9 cellular contexts compared by ENCODE assay signal in genomic region chr9:15606667-15607472, GRCh38. TPM values are rescaled to one million over a fixed set of nuclear protein-coding genes. Genes with fewer than 3 reads are reported as not detected.
DNase-seq lines count a peak whose midpoint lies in the region; ATAC-seq, FAIRE-seq and TF ChIP-seq lines count a peak whose summit lies in the region.
"Had no signal": no experiment of that assay in that cellular context is flagged by ENCODE, and none has a peak within 500 bp of the region (broad histone marks: within the 10 kb centered on the region; RNA-seq: fewer than 3 reads in every experiment).

No MANE protein-coding gene starts in this region.

- no peak for TF ChIP-seq POLR2A in HCT116 (IDR thresholded peaks at IDR 0.05; ENCODE audit: borderline replicate concordance, extremely low read depth, insufficient read depth, insufficient read length)
- no peak for TF ChIP-seq POLR2A in HepG2 (IDR thresholded peaks at IDR 0.05; ENCODE audit: insufficient read depth in 1 of 2, low read depth in 2 of 2, low read length in 2 of 2)

- H3K9ac ChIP-seq in HCT116 (ENCODE audit: low read length) (no peak overlapping the region), HepG2 (ENCODE audit: insufficient read depth, low read depth, low read length) (no peak overlapping the region)

- POLR2A ChIA-PET in HCT116 (lab: Charles Lee): no interaction called here
- POLR2A ChIA-PET in HepG2 (lab: Yijun Ruan, JAX): interaction anchor here (0.7 kb wide), 1 partner anchor 54 kb away, joined by 3 read pairs; the partner anchor contains the start of gene CCDC171

- H4K20me1 ChIP-seq in HCT116 (ENCODE audit: insufficient read depth): no peaks in the 10 kb centered on the region
- H4K20me1 ChIP-seq in HepG2 (ENCODE audit: insufficient read depth, low read length): no peaks in the 10 kb centered on the region

- RAD21 ChIA-PET in HCT116 (lab: Charles Lee; ENCODE audit: low non-redundant PET in 1 of 2, low total read pairs in 2 of 2, uncharacterized antibody in 2 of 2, unreplicated experiment in 2 of 2): interaction anchor here (0.9 to 1.0 kb wide), 2 partner anchors 54 kb away, joined by 3 to 9 read pairs; partner anchors contain the start of gene CCDC171 (in 2 of the 2)

- peak; percentile 65 for TF ChIP-seq RAD21 in HCT116 (IDR thresholded peaks at IDR 0.05; ENCODE audit: low read depth)
- no peak for TF ChIP-seq RAD21 in HepG2 (CRISPR knock-in tag; IDR thresholded peaks at IDR 0.05)

- peak; percentile 47 to 71 (median 57); a peak in 4 of 6 replicates for TF ChIP-seq CTCF in HCT116 (IDR thresholded peaks at IDR 0.05 in 2 of 3, conservative IDR thresholded peaks at IDR 0.05 in 1 of 3; ENCODE audit: borderline replicate concordance in 1 of 3, insufficient read depth in 1 of 3, low read depth in 2 of 3, low read length in 2 of 3)
- TF ChIP-seq CTCF in HepG2 (CRISPR knock-in tag; IDR thresholded peaks at IDR 0.05): peak; percentile 53

- H3K4me1 ChIP-seq in HCT116 (ENCODE audit: control insufficient read depth in 1 of 2, insufficient read depth in 2 of 2, low read length in 2 of 2) (no peaks in the 10 kb centered on the region), HepG2 (ENCODE audit: insufficient read depth, low read length) (no peaks in the 10 kb centered on the region)

- no peak overlapping the region for H3K27ac ChIP-seq in HCT116 (ENCODE audit: low read depth, low read length)
- no peak overlapping the region for H3K27ac ChIP-seq in HepG2 (ENCODE audit: extremely low read length, insufficient read depth, low read length)
- H3K27ac ChIP-seq: skin epidermis had no signal

- H3K27me3 ChIP-seq in HCT116 (ENCODE audit: insufficient read depth, low read length): no peaks in the 10 kb centered on the region
- H3K27me3 ChIP-seq in HepG2 (ENCODE audit: control insufficient read depth in 1 of 2, insufficient read depth in 2 of 2, low read length in 2 of 2): no peaks in the 10 kb centered on the region

- FAIRE-seq in HepG2 (lab: Jason Lieb, UNC): no peak

- H3K4me2 ChIP-seq in HCT116 (ENCODE audit: low read length): no peak overlapping the region
- no peak overlapping the region for H3K4me2 ChIP-seq in HepG2 (ENCODE audit: low read depth, low read length)

- H3K79me2 ChIP-seq in HCT116 (ENCODE audit: insufficient read depth, low read length) (no peaks in the 10 kb centered on the region), HepG2 (ENCODE audit: insufficient read depth, low read length) (no peaks in the 10 kb centered on the region)

- H3K9me3 ChIP-seq in HCT116 (ENCODE audit: control insufficient read depth in 1 of 2, insufficient read depth in 1 of 2, low read depth in 1 of 2, low read length in 2 of 2): no peaks in the 10 kb centered on the region
- no peaks in the 10 kb centered on the region for H3K9me3 ChIP-seq in HepG2 (ENCODE audit: low read length)

- intact Hi-C loops in HCT116 (cut with micrococcal nuclease): loop anchor here (1.0 to 10.0 kb wide), 6 partner anchors 54 to 762 kb away; partner anchors contain the start of gene CCDC171
- intact Hi-C loops in HepG2 (cut with micrococcal nuclease; ENCODE audit: unreplicated experiment): loop anchor here (5.0 to 10.0 kb wide), 4 partner anchors 55 to 395 kb away; partner anchors contain the start of genes CCDC171, PSIP1 and SNAPC3

- in situ Hi-C loops in HepG2 (cut with HindIII; ENCODE audit: extremely low pct_ligation_motif_present, low pct_unique_long_range_greater_than_20kb): loop anchor here (25.0 kb wide), 1 partner anchor 395 kb away; no protein-coding TSS in a partner anchor

- H3K4me3 ChIP-seq in HCT116 (replicated peaks in 1 of 2; ENCODE audit: low read depth in 1 of 2, low read length in 2 of 2): no peak overlapping the region
- H3K4me3 ChIP-seq in HepG2 (replicated peaks in 1 of 3; ENCODE audit: insufficient read depth in 1 of 3, low read depth in 2 of 3, low read length in 3 of 3): no peak overlapping the region
- H3K4me3 ChIP-seq: skin epidermis had no signal

- H3K36me3 ChIP-seq in HCT116 (ENCODE audit: control insufficient read depth in 1 of 2, insufficient read depth in 2 of 2, low read length in 2 of 2) (no peaks in the 10 kb centered on the region), HepG2 (replicated peaks in 1 of 2; ENCODE audit: control insufficient read depth in 1 of 2, insufficient read depth in 2 of 2, low read length in 2 of 2) (no peaks in the 10 kb centered on the region)

- DNase-seq in DMS79 (lab: John Stamatoyannopoulos, UW) (peak; percentile 8), HCT116 (ENCODE audit: low read depth, low spot score) (peak; percentile 22), NCI-H345 treated with DMSO at 0.1 percent for 48 hours (lab: John Stamatoyannopoulos, UW; ENCODE audit: unreplicated experiment) (peak; percentile 37), brain pericyte (ENCODE audit: low read depth, low spot score) (peak; percentile 5), HepG2 (ENCODE audit: low spot score) (peak; percentile 29)

- ATAC-seq in HCT116 (0 out of 2 replicates have a peak, but pooled peaks have one; percentile 42), HepG2 (no peak), HG02678 (IDR thresholded peaks at IDR 0.05; ENCODE audit: unreplicated experiment) (no peak), GM21825 (IDR thresholded peaks at IDR 0.05; ENCODE audit: unreplicated experiment) (no peak), HG03565 (IDR thresholded peaks at IDR 0.05; ENCODE audit: unreplicated experiment) (no peak)

- no peak for TF ChIP-seq EP300 in HepG2 (IDR thresholded peaks at IDR 0.05; ENCODE audit: low read depth in 2 of 2, low read length in 2 of 2)
- no peak for TF ChIP-seq EP300 in HepG2 (CRISPR knock-in tag; IDR thresholded peaks at IDR 0.05; ENCODE audit: borderline replicate concordance)

- no TSS peak for BruUV-seq in HCT116 (replicated peaks; lab: Mats Ljungman, UMichigan)
- BruUV-seq in HepG2 (replicated peaks; lab: Mats Ljungman, UMichigan): no TSS peak

- H3K9me2 ChIP-seq in HCT116 (ENCODE audit: insufficient read depth): no peaks in the 10 kb centered on the region

- WGBS in HepG2 (ENCODE audit: low lambda C conversion rate): 2% methylated on average over 1 of the region's 1 CpG

- CTCF ChIA-PET in HCT116 (lab: Charles Lee) (interaction anchor here (0.7 to 2.9 kb wide), 12 partner anchors 8 to 397 kb away, joined by 3 to 19 read pairs (median 4); partner anchors contain the start of genes CCDC171 and TTC39B), HepG2 (lab: Yijun Ruan, JAX; ENCODE audit: low intra/inter-chr PET ratio, low total read pairs) (interaction anchor here (1.3 to 1.5 kb wide), 2 partner anchors 328 to 395 kb away, joined by 4 to 8 read pairs; no protein-coding TSS in a partner anchor)

- H2AFZ ChIP-seq in HCT116 (ENCODE audit: low read depth, low read length, poor library complexity, severe bottlenecking) (no peak overlapping the region), HepG2 (ENCODE audit: low read length) (no peak overlapping the region)

TF ChIP-seq in HCT116, 20 proteins besides CTCF, POLR2A, EP300 and RAD21:
- no peak for TF ChIP-seq ZNF274 (IDR thresholded peaks at IDR 0.05; ENCODE audit: low read depth, low read length)
- no peak for TF ChIP-seq EZH2phosphoT487 (IDR thresholded peaks at IDR 0.05; ENCODE audit: borderline replicate concordance)
- no peak for TF ChIP-seq TCF7L2 (IDR thresholded peaks at IDR 0.05; ENCODE audit: borderline replicate concordance, extremely low read depth, insufficient read depth, insufficient read length)
- TF ChIP-seq JUND (IDR thresholded peaks at IDR 0.05): no peak

TF ChIP-seq in HepG2, 621 proteins besides CTCF, POLR2A, EP300 and RAD21 (continues in another document):
- TF ChIP-seq ZNF572 (CRISPR knock-in tag; IDR thresholded peaks at IDR 0.05) (no peak), SMC3 (IDR thresholded peaks at IDR 0.05; ENCODE audit: low read length) (0 out of 2 replicates have a peak, but pooled peaks have one; percentile 25), HDAC1 (CRISPR knock-in tag; IDR thresholded peaks at IDR 0.05) (no peak), ZNF652 (CRISPR knock-in tag; IDR thresholded peaks at IDR 0.05; ENCODE audit: borderline replicate concordance, low read depth) (no peak), ZNF335 (CRISPR knock-in tag; IDR thresholded peaks at IDR 0.05) (no peak), TP53 (CRISPR knock-in tag; conservative IDR thresholded peaks at IDR 0.05) (no peak)

RNA-seq across cellular contexts. Expression of gene CCDC171, which starts 54.0 kb away (rescaled TPM):
- total RNA-seq in HCT116 (2021; ENCODE audit: unreplicated experiment) (2.6 TPM), HepG2 (2016; rRNA removed; fragmentation: Illumina TruSeq; extraction: Trizol) (2.5 and 2.8 TPM in 2 replicates)
- 1.1 and 1.8 TPM in 2 replicates for polyA plus RNA-seq in HCT116 (2012)
- 1.3 and 1.4 TPM in 2 replicates for total RNA-seq in HepG2 (2016; cell fraction: cytosol; rRNA removed; fragmentation: Illumina TruSeq; extraction: Trizol; ENCODE audit: low read depth)
- total RNA-seq in HepG2 (2016; cell fraction: insoluble cytoplasmic fraction; rRNA removed; fragmentation: Illumina TruSeq; extraction: Trizol): 2.5 and 2.7 TPM in 2 replicates
- total RNA-seq in HepG2 (2016; cell fraction: membrane; rRNA removed; fragmentation: Illumina TruSeq; extraction: Trizol): 1.4 and 1.9 TPM in 2 replicates
- 6.9 and 7.4 TPM in 2 replicates for total RNA-seq in HepG2 (2016; cell fraction: nucleus; rRNA removed; fragmentation: Illumina TruSeq; extraction: Trizol)
- 0.59 and 0.95 TPM in 2 replicates for polyA plus RNA-seq in HepG2 (2011; rRNA removed)
- polyA plus RNA-seq in HepG2 (2011; cell fraction: cytosol; rRNA removed): 0.28 and 0.34 TPM in 2 replicates
- 1.3 and 1.6 TPM in 2 replicates for polyA plus RNA-seq in HepG2 (2011; cell fraction: nucleus; rRNA removed)
- 0.81 and 1.1 TPM in 2 replicates for polyA plus RNA-seq in HepG2 (2012)
- 0.06 and 0.12 TPM in 2 replicates for polyA plus RNA-seq in HepG2 (2016; cell fraction: cytosol; fragmentation: Illumina TruSeq; extraction: Trizol; ENCODE audit: low read depth)
- 1.3 and 1.5 TPM in 2 replicates for polyA plus RNA-seq in HepG2 (2016; cell fraction: insoluble cytoplasmic fraction; fragmentation: Illumina TruSeq; extraction: Trizol; ENCODE audit: low read depth)
- polyA plus RNA-seq in HepG2 (2016; cell fraction: membrane; fragmentation: Illumina TruSeq; extraction: Trizol; ENCODE audit: low read depth): 0.15 and 0.26 TPM in 2 replicates
- polyA plus RNA-seq in HepG2 (2016; cell fraction: nucleus; fragmentation: Illumina TruSeq; extraction: Trizol; ENCODE audit: insufficient read depth, low read depth): 2.4 and 2.9 TPM in 2 replicates
- 1.4 and 2.2 TPM in 2 replicates for polyA minus RNA-seq in HepG2 (2011; rRNA and poly(A)+ RNA removed; ENCODE audit: low replicate concordance)
- 0.49 and 0.62 TPM in 2 replicates for polyA minus RNA-seq in HepG2 (2011; cell fraction: cytosol; rRNA and poly(A)+ RNA removed)
- 13.1 and 13.6 TPM in 2 replicates for polyA minus RNA-seq in HepG2 (2011; cell fraction: nucleus; rRNA and poly(A)+ RNA removed)
